14 cellular contexts compared by ENCODE assay signal in genomic region chr10:132400041-132400546, GRCh38. TPM values are rescaled to one million over a fixed set of nuclear protein-coding genes. Genes with fewer than 3 reads are reported as not detected.
DNase-seq lines count a peak whose midpoint lies in the region; ATAC-seq, FAIRE-seq and TF ChIP-seq lines count a peak whose summit lies in the region.
"Had no signal": no experiment of that assay in that cellular context is flagged by ENCODE, and none has a peak within 500 bp of the region (broad histone marks: within the 10 kb centered on the region; RNA-seq: fewer than 3 reads in every experiment).

No MANE protein-coding gene starts in this region.

- H3K27me3 Mint-ChIP-seq in dendritic cell treated with granulocyte-macrophage colony-stimulating factor and Interleukin-4, amounts not matched to agents 40 ng/mL and 50 ng/mL, for 4 days = no peaks in the 10 kb centered on the region

- TF ChIP-seq RAD21 in HepG2 (CRISPR knock-in tag; IDR thresholded peaks at IDR 0.05) = no peak

- BruUV-seq in HepG2 (replicated peaks; lab: Mats Ljungman, UMichigan) = no TSS peak

- H3K79me2 ChIP-seq in DOHH2 (ENCODE audit: control insufficient read depth, low read length) (peaks cover 3% of the 10 kb centered on the region; the same call in 1 of the 2 replicates), HepG2 (ENCODE audit: insufficient read depth, low read length) (no peaks in the 10 kb centered on the region)

- POLR2A ChIA-PET in HepG2 (lab: Yijun Ruan, JAX) = no interaction called here

- WGBS in HepG2 (ENCODE audit: low lambda C conversion rate) = 84% methylated on average over 5 of the region's 9 CpGs
- 57 to 83% methylated on average over 9 of the region's 9 CpGs for WGBS in sigmoid colon, 2 donors
- 89 to 93% methylated on average over 7 to 9 of the region's 9 CpGs for WGBS in tibial nerve, 2 donors

- H3K9ac ChIP-seq in HepG2 (ENCODE audit: insufficient read depth, low read depth, low read length) = no peak overlapping the region

- no peaks in the 10 kb centered on the region for H3K9me2 ChIP-seq in DOHH2 (replicated peaks; ENCODE audit: control insufficient read depth, low read length)

- CTCF ChIA-PET in HepG2 (lab: Yijun Ruan, JAX; ENCODE audit: low intra/inter-chr PET ratio, low total read pairs) = no interaction called here

- peak; percentile 46 for TF ChIP-seq CTCF in DOHH2 (IDR thresholded peaks at IDR 0.05; ENCODE audit: low read depth, low read length, poor library complexity, severe bottlenecking)
- peak; percentile 51 for TF ChIP-seq CTCF in HepG2 (CRISPR knock-in tag; IDR thresholded peaks at IDR 0.05)
- no peak for TF ChIP-seq CTCF in sigmoid colon (IDR thresholded peaks at IDR 0.05)
- TF ChIP-seq CTCF in tibial nerve (IDR thresholded peaks at IDR 0.05) = no peak

- in situ Hi-C loops in HepG2 (cut with HindIII; ENCODE audit: extremely low pct_ligation_motif_present, low pct_unique_long_range_greater_than_20kb) = no loop called here

- no peak for ATAC-seq in HepG2
- ATAC-seq in GM18868 (IDR thresholded peaks at IDR 0.05; ENCODE audit: unreplicated experiment) = no peak

- H3K27ac ChIP-seq in DOHH2 (ENCODE audit: low read depth, low read length) = no peak overlapping the region
- no peak overlapping the region for H3K27ac ChIP-seq in HepG2 (ENCODE audit: extremely low read length, insufficient read depth, low read length)
- peak overlapping the region in 3 of 4 donors; percentile 64 to 99 (median 67) for H3K27ac ChIP-seq in sigmoid colon
- peak overlapping the region in 2 of 4 donors; percentile 38 to 66 for H3K27ac ChIP-seq in tibial nerve
- H3K27ac ChIP-seq: epithelial cell of prostate, SJCRH30, thoracic aorta had no signal

- peaks cover 22% of the 10 kb centered on the region for H3K4me1 ChIP-seq in DOHH2 (ENCODE audit: control insufficient read depth, low read length)
- peaks cover 18% of the 10 kb centered on the region for H3K4me1 ChIP-seq in HepG2 (ENCODE audit: insufficient read depth, low read length)
- peaks cover 0 to 59% (median 51%) of the 10 kb centered on the region in 4 donors for H3K4me1 ChIP-seq in sigmoid colon
- peaks cover 0 to 57% (median 30%) of the 10 kb centered on the region in 4 donors for H3K4me1 ChIP-seq in tibial nerve

- H3K36me3 ChIP-seq in DOHH2 (ENCODE audit: control insufficient read depth, low read length) (no peaks in the 10 kb centered on the region), HepG2 (replicated peaks in 1 of 2; ENCODE audit: control insufficient read depth in 1 of 2, insufficient read depth in 2 of 2, low read length in 2 of 2) (no peaks in the 10 kb centered on the region; a peak in 1 of 5 replicates), sigmoid colon (peaks cover 3 to 5% (median 4%) of the 10 kb centered on the region in 4 donors), tibial nerve (peaks cover 0 to 12% (median 0%) of the 10 kb centered on the region in 3 donors)
- H3K36me3 ChIP-seq: SJCRH30, thoracic aorta had no signal

- FAIRE-seq in HepG2 (lab: Jason Lieb, UNC) (no peak), RCC 7860 (lab: Jason Lieb, UNC) (no peak)

- peak overlapping the region; percentile 82 for H3K27ac Mint-ChIP-seq in dendritic cell treated with granulocyte-macrophage colony-stimulating factor and Interleukin-4, amounts not matched to agents 40 ng/mL and 50 ng/mL, for 4 days
- H3K27ac Mint-ChIP-seq: activated naive CD4-positive, alpha-beta T cell treated with anti-CD3 and anti-CD28 coated beads for 36 hours had no signal

- DNase-seq in HepG2 (ENCODE audit: low spot score) (no peak), sigmoid colon (peak; percentile 65), dedifferentiated amniotic fluid mesenchymal stem cell (ENCODE audit: extremely low spot score) (no peak), RCC 7860 (ENCODE audit: low spot score) (no peak), tibial nerve (ENCODE audit: low spot score in 2 of 2) (no peak)
- DNase-seq: activated naive CD4-positive, alpha-beta T cell treated with anti-CD3 and anti-CD28 coated beads for 36 hours; NCI-H1930; NCI-H748 treated with DMSO at 0.1 percent for 48 hours; SJCRH30 had no signal

- H4K20me1 ChIP-seq in DOHH2 (ENCODE audit: control insufficient read depth, insufficient read depth, low read depth, low read length) (no peaks in the 10 kb centered on the region), HepG2 (ENCODE audit: insufficient read depth, low read length) (no peaks in the 10 kb centered on the region)

- H3K27me3 ChIP-seq in DOHH2 (ENCODE audit: control insufficient read depth, low read length) (peaks cover 8% of the 10 kb centered on the region), HepG2 (ENCODE audit: control insufficient read depth in 1 of 2, insufficient read depth in 2 of 2, low read length in 2 of 2) (peaks cover 0 to 5% of the 10 kb centered on the region in 2 experiments; a peak in 2 of 5 replicates), sigmoid colon (no peaks in the 10 kb centered on the region), tibial nerve (no peaks in the 10 kb centered on the region)

- no peak overlapping the region for H2AFZ ChIP-seq in HepG2 (ENCODE audit: low read length)

- no peaks in the 10 kb centered on the region for H3F3A ChIP-seq in DOHH2 (ENCODE audit: control insufficient read depth, insufficient read depth)

- H3K9me3 ChIP-seq in DOHH2 (ENCODE audit: control insufficient read depth, insufficient read depth, low read length) (no peaks in the 10 kb centered on the region), HepG2 (ENCODE audit: low read length) (no peaks in the 10 kb centered on the region), sigmoid colon (no peaks in the 10 kb centered on the region), tibial nerve (no peaks in the 10 kb centered on the region)
- H3K9me3 ChIP-seq: SJCRH30, thoracic aorta had no signal

- H3K4me2 ChIP-seq in DOHH2 (ENCODE audit: low read length) (no peak overlapping the region), HepG2 (ENCODE audit: low read depth, low read length) (no peak overlapping the region)

- no peak overlapping the region for H3K4me3 ChIP-seq in DOHH2 (ENCODE audit: low read length)
- H3K4me3 ChIP-seq in HepG2 (replicated peaks in 1 of 3; ENCODE audit: insufficient read depth in 1 of 3, low read depth in 2 of 3, low read length in 3 of 3) = no peak overlapping the region
- H3K4me3 ChIP-seq in sigmoid colon = no peak overlapping the region
- H3K4me3 ChIP-seq in tibial nerve = no peak overlapping the region
- H3K4me3 ChIP-seq: SJCRH30, thoracic aorta had no signal

- TF ChIP-seq EP300 in HepG2 (IDR thresholded peaks at IDR 0.05; ENCODE audit: low read depth in 2 of 2, low read length in 2 of 2) (no peak), HepG2 (CRISPR knock-in tag; IDR thresholded peaks at IDR 0.05; ENCODE audit: borderline replicate concordance) (no peak), sigmoid colon (IDR thresholded peaks at IDR 0.05) (no peak), tibial nerve (IDR thresholded peaks at IDR 0.05) (no peak)

- H3K4me1 Mint-ChIP-seq in dendritic cell treated with granulocyte-macrophage colony-stimulating factor and Interleukin-4, amounts not matched to agents 40 ng/mL and 50 ng/mL, for 4 days (ENCODE audit: low read depth) = peaks cover 57% of the 10 kb centered on the region

- H3K9me3 Mint-ChIP-seq in dendritic cell treated with granulocyte-macrophage colony-stimulating factor and Interleukin-4, amounts not matched to agents 40 ng/mL and 50 ng/mL, for 4 days = no peaks in the 10 kb centered on the region
- H3K9me3 Mint-ChIP-seq: activated naive CD4-positive, alpha-beta T cell treated with anti-CD3 and anti-CD28 coated beads for 36 hours had no signal

- peaks cover 54% of the 10 kb centered on the region for H3K36me3 Mint-ChIP-seq in dendritic cell treated with granulocyte-macrophage colony-stimulating factor and Interleukin-4, amounts not matched to agents 40 ng/mL and 50 ng/mL, for 4 days (ENCODE audit: low read depth)

- TF ChIP-seq POLR2A in HepG2 (IDR thresholded peaks at IDR 0.05; ENCODE audit: insufficient read depth in 1 of 2, low read depth in 2 of 2, low read length in 2 of 2) (no peak), sigmoid colon (IDR thresholded peaks at IDR 0.05) (no peak), tibial nerve (IDR thresholded peaks at IDR 0.05) (no peak)

- intact Hi-C loops in dendritic cell treated with granulocyte-macrophage colony-stimulating factor and Interleukin-4, amounts not matched to agents 40 ng/mL and 50 ng/mL, for 4 days (cut with micrococcal nuclease) = no loop called here
- intact Hi-C loops in HepG2 (cut with micrococcal nuclease; ENCODE audit: unreplicated experiment) = no loop called here
- intact Hi-C loops in sigmoid colon (cut with DNase I) = no loop called here

- peak overlapping the region; percentile 54 for H3K4me3 Mint-ChIP-seq in dendritic cell treated with granulocyte-macrophage colony-stimulating factor and Interleukin-4, amounts not matched to agents 40 ng/mL and 50 ng/mL, for 4 days
- H3K4me3 Mint-ChIP-seq: activated naive CD4-positive, alpha-beta T cell treated with anti-CD3 and anti-CD28 coated beads for 36 hours had no signal

TF ChIP-seq in HepG2, 621 proteins besides CTCF, POLR2A, EP300 and RAD21 (continues in another document):
- no peak for TF ChIP-seq ARNTL (CRISPR knock-in tag; IDR thresholded peaks at IDR 0.05)

RNA-seq across cellular contexts. Expression of gene PWWP2B, which starts 3.1 kb away (rescaled TPM):
- total RNA-seq in HepG2 (2016; rRNA removed; fragmentation: Illumina TruSeq; extraction: Trizol) = 3.5 and 4.7 TPM in 2 replicates
- 1.3 and 1.8 TPM in 2 replicates for total RNA-seq in HepG2 (2016; cell fraction: cytosol; rRNA removed; fragmentation: Illumina TruSeq; extraction: Trizol; ENCODE audit: low read depth)
- total RNA-seq in HepG2 (2016; cell fraction: insoluble cytoplasmic fraction; rRNA removed; fragmentation: Illumina TruSeq; extraction: Trizol) = 3.2 and 5.1 TPM in 2 replicates
- 3.2 and 3.7 TPM in 2 replicates for total RNA-seq in HepG2 (2016; cell fraction: membrane; rRNA removed; fragmentation: Illumina TruSeq; extraction: Trizol)
- 2.9 and 3.1 TPM in 2 replicates for total RNA-seq in HepG2 (2016; cell fraction: nucleus; rRNA removed; fragmentation: Illumina TruSeq; extraction: Trizol)
- polyA plus RNA-seq in HepG2 (2011; rRNA removed) = 2.3 and 3.7 TPM in 2 replicates
- 3.1 and 4.4 TPM in 2 replicates for polyA plus RNA-seq in HepG2 (2011; cell fraction: cytosol; rRNA removed)
- polyA plus RNA-seq in HepG2 (2011; cell fraction: nucleus; rRNA removed) = 12.7 and 14.5 TPM in 2 replicates
- polyA plus RNA-seq in HepG2 (2012) = 2.3 and 4.1 TPM in 2 replicates
- 1.2 and 1.3 TPM in 2 replicates for polyA plus RNA-seq in HepG2 (2016; cell fraction: cytosol; fragmentation: Illumina TruSeq; extraction: Trizol; ENCODE audit: low read depth)
- 2.8 and 3.2 TPM in 2 replicates for polyA plus RNA-seq in HepG2 (2016; cell fraction: insoluble cytoplasmic fraction; fragmentation: Illumina TruSeq; extraction: Trizol; ENCODE audit: low read depth)
- polyA plus RNA-seq in HepG2 (2016; cell fraction: membrane; fragmentation: Illumina TruSeq; extraction: Trizol; ENCODE audit: low read depth) = 2.2 and 2.3 TPM in 2 replicates
- 5.4 and 5.6 TPM in 2 replicates for polyA plus RNA-seq in HepG2 (2016; cell fraction: nucleus; fragmentation: Illumina TruSeq; extraction: Trizol; ENCODE audit: insufficient read depth, low read depth)
- polyA minus RNA-seq in HepG2 (2011; rRNA and poly(A)+ RNA removed; ENCODE audit: low replicate concordance) = 3.9 and 6.3 TPM in 2 replicates
- 4.8 and 5.9 TPM in 2 replicates for polyA minus RNA-seq in HepG2 (2011; cell fraction: cytosol; rRNA and poly(A)+ RNA removed)
- 2.7 and 3.5 TPM in 2 replicates for polyA minus RNA-seq in HepG2 (2011; cell fraction: nucleus; rRNA and poly(A)+ RNA removed)
- 10 to 100 TPM in 1 of 4 donors, 1 to 10 TPM in 3; 7.7 to 10.2 (median 9.3) TPM for total RNA-seq in sigmoid colon
- polyA plus RNA-seq in sigmoid colon = 10 to 100 TPM; 27.0 to 50.8 (median 28.2) TPM
- total RNA-seq in tibial nerve = 10 to 100 TPM; 12.6 to 23.7 (median 15.1) TPM

Comparison
In these comparisons a context has a peak if more than half of its experiments do, and no peak if none do; other contexts are left out.
1. H3K27ac ChIP-seq: peak in sigmoid colon (3 of 4); none in DOHH2 (single experiment) and HepG2 (single experiment).
2. CTCF ChIP-seq: peak in DOHH2 (single experiment) and HepG2 (single experiment); none in sigmoid colon (0 of 4) and tibial nerve (0 of 5).